In genomic region chr3:129240436-129240835, GRCh38 we compare ENCODE assay signal across 1 cellular context.
TF ChIP-seq lines count a peak whose summit lies in the region.

No MANE protein-coding gene starts in this region.

TF ChIP-seq in SK-N-SH treated with all-trans-retinoic acid at 6 μM for 48 hours, 23 proteins besides CTCF, POLR2A, EP300 and RAD21 (continued from another document):
- TF ChIP-seq GLIS3 (CRISPR knock-in tag; IDR thresholded peaks at IDR 0.05), result no peak
TF ChIP-seq in SK-N-SH treated with all-trans-retinoic acid at 6 μM for 48 hours: peak in this region for 0.
